ENCODE assay signal across 21 cellular contexts in genomic region chr10:38050212-38050611, GRCh38.
"Had no signal": no experiment of that assay in that cellular context is flagged by ENCODE, and none has a peak within 500 bp of the region (broad histone marks: within the 10 kb centered on the region; RNA-seq: fewer than 3 reads in every experiment).

No MANE protein-coding gene starts in this region.

- DNase-seq: cortex of kidney; dorsolateral prefrontal cortex; effector CD8-positive, alpha-beta T cell; gastrocnemius medialis; heart right ventricle; hypothalamus; left lung; mesendoderm; naive thymus-derived CD4-positive, alpha-beta T cell; nephron progenitor cell; psoas muscle; sigmoid colon; small intestine; stimulated activated CD4-positive, alpha-beta T cell treated with anti-CD3 and anti-CD28 coated beads, Interleukin-12 subunit alpha, Interleukin-12 subunit beta, amount 100 ng/mL, for 4 hours; stimulated activated CD4-positive, alpha-beta T cell treated with anti-CD3 and anti-CD28 coated beads, Interleukin-2, amount 100 ng/mL, for 48 hours; stimulated activated naive CD8-positive, alpha-beta T cell treated with anti-CD3 and anti-CD28 coated beads, Interleukin-15, Interleukin-2, amounts not matched to agents 100 U/mL and 50 U/mL, for 24 hours; thyroid gland; upper lobe of left lung had no signal

- H3K4me3 ChIP-seq: dorsolateral prefrontal cortex, gastrocnemius medialis, heart right ventricle, left lung, lung, psoas muscle, sigmoid colon, suprapubic skin, thyroid gland, upper lobe of left lung, vagina had no signal

- H3K27ac ChIP-seq: dorsolateral prefrontal cortex, gastrocnemius medialis, heart right ventricle, left lung, psoas muscle, sigmoid colon, suprapubic skin, thyroid gland, upper lobe of left lung, vagina had no signal

- H3K9me3 ChIP-seq: thyroid gland had no signal

- H3K4me1 ChIP-seq: gastrocnemius medialis, heart right ventricle, left lung, psoas muscle, sigmoid colon, suprapubic skin, thyroid gland, upper lobe of left lung, vagina had no signal

- H3K27me3 ChIP-seq: dorsolateral prefrontal cortex, gastrocnemius medialis, heart right ventricle, left lung, sigmoid colon, suprapubic skin, thyroid gland, upper lobe of left lung, vagina had no signal
